12 cellular contexts compared by ENCODE assay signal in genomic region chr4:99655315-99656081, GRCh38. TPM values are rescaled to one million over a fixed set of nuclear protein-coding genes. Genes with fewer than 3 reads are reported as not detected.
DNase-seq lines count a peak whose midpoint lies in the region; ATAC-seq and TF ChIP-seq lines count a peak whose summit lies in the region.
"Had no signal": no experiment of that assay in that cellular context is flagged by ENCODE, and none has a peak within 500 bp of the region (broad histone marks: within the 10 kb centered on the region; RNA-seq: fewer than 3 reads in every experiment).

No MANE protein-coding gene starts in this region.

- H3F3A ChIP-seq in PC-9 (ENCODE audit: insufficient read depth, low read depth) = peaks cover 16% of the 10 kb centered on the region

- H3K9me3 ChIP-seq in PC-9 (ENCODE audit: insufficient read depth, low read depth) = peaks cover 4% of the 10 kb centered on the region; the same call in 1 of the 2 replicates
- no peaks in the 10 kb centered on the region for H3K9me3 ChIP-seq in skeletal muscle satellite cell (replicated peaks; ENCODE audit: low read length)

- DNase-seq in HFF-Myc (ENCODE audit: extremely low read depth, low read depth) (peak; percentile 3), PC-9 (peak; percentile 64 to 77), fibroblast of pulmonary artery (ENCODE audit: low read depth) (peak; percentile 18), T-helper 1 cell (no peak), activated T-cell treated with anti-CD3 and anti-CD28 coated beads for 4 hours (no peak)
- no peak for DNase-seq in stimulated activated CD4-positive, alpha-beta T cell treated with anti-CD3 and anti-CD28 coated beads, Interleukin-4, amount 100 ng/mL, for 24 hours
- DNase-seq: activated gamma-delta T cell treated with Interleukin-2 at 50 U/mL for 16 hours, GF-D8, glutamatergic neuron, NCI-H187 had no signal

- no peak for TF ChIP-seq CTCF in HFF-Myc (IDR thresholded peaks at IDR 0.05; ENCODE audit: low read depth, low read length, missing control alignments)
- TF ChIP-seq CTCF in PC-9 (conservative IDR thresholded peaks at IDR 0.05) = no peak
- no peak for TF ChIP-seq CTCF in fibroblast of pulmonary artery (IDR thresholded peaks at IDR 0.05; ENCODE audit: low read length, missing control alignments)

- H3K4me3 ChIP-seq in HFF-Myc (replicated peaks; ENCODE audit: low read depth, low read length) (no peak overlapping the region), PC-9 (no peak overlapping the region), fibroblast of pulmonary artery (replicated peaks; ENCODE audit: low read depth, low read length) (no peak overlapping the region), skeletal muscle satellite cell (ENCODE audit: low read length) (no peak overlapping the region)

- POLR2A ChIA-PET in PC-9 (lab: Charles Lee; ENCODE audit: unreplicated experiment) = interaction anchor here (0.7 kb wide), 1 partner anchor 11 kb away, joined by 4 read pairs; no protein-coding TSS in a partner anchor

- CTCF ChIA-PET in PC-9 (lab: Charles Lee) = no interaction called here

- H3K27me3 ChIP-seq in PC-9 (ENCODE audit: insufficient read depth, low read depth) = no peaks in the 10 kb centered on the region
- peaks cover 29% of the 10 kb centered on the region for H3K27me3 ChIP-seq in skeletal muscle satellite cell (ENCODE audit: control insufficient read depth, insufficient read depth, low read length)

- H3K27ac ChIP-seq in PC-9 = peak overlapping the region; percentile 38

- intact Hi-C loops in PC-9 (cut with micrococcal nuclease; ENCODE audit: unreplicated experiment) = loop anchor here (2.0 to 5.0 kb wide), 3 partner anchors 67 to 162 kb away; partner anchors contain the start of gene DAPP1

- H3K4me2 ChIP-seq in PC-9 = peak overlapping the region; percentile 37
- H3K4me2 ChIP-seq in skeletal muscle satellite cell (ENCODE audit: low read length) = peak overlapping the region; percentile 91

- H2AFZ ChIP-seq in PC-9 = 0 out of 2 replicates have a peak overlapping the region, but pooled peaks have one; percentile 30

- peaks cover 42% of the 10 kb centered on the region for H3K4me1 ChIP-seq in PC-9 (replicated peaks; ENCODE audit: insufficient read depth)
- peaks cover 36% of the 10 kb centered on the region for H3K4me1 ChIP-seq in skeletal muscle satellite cell (ENCODE audit: control insufficient read depth, insufficient read depth, low read length)

- H4K20me1 ChIP-seq in PC-9 (ENCODE audit: insufficient read depth) = no peaks in the 10 kb centered on the region

- ATAC-seq in HG02759 (IDR thresholded peaks at IDR 0.05; ENCODE audit: unreplicated experiment) = no peak

- no peaks in the 10 kb centered on the region for H3K36me3 ChIP-seq in PC-9 (ENCODE audit: low read depth)
- no peaks in the 10 kb centered on the region for H3K36me3 ChIP-seq in skeletal muscle satellite cell (ENCODE audit: insufficient read depth, low read length)

- BruUV-seq in PC-9 (replicated peaks; lab: Mats Ljungman, UMichigan) = no TSS peak

- no peaks in the 10 kb centered on the region for H3K79me2 ChIP-seq in PC-9 (ENCODE audit: low read depth)

- H3K9me2 ChIP-seq in PC-9 (ENCODE audit: insufficient read depth) = no peaks in the 10 kb centered on the region

- no peak overlapping the region for H3K9ac ChIP-seq in skeletal muscle satellite cell (ENCODE audit: low read depth, low read length)

RNA-seq across cellular contexts. Expression of gene C4orf54, which starts 2.1 kb away (rescaled TPM):
- 0.22 and 0.23 TPM in 2 replicates for total RNA-seq in PC-9 (2021)
- 0.44 TPM in 1 of 2 replicates, not detected in the other for total RNA-seq in skeletal muscle satellite cell (2012; rRNA removed)

Comparison
In these comparisons a context has a peak if more than half of its experiments do, and no peak if none do; other contexts are left out.
1. DNase-seq: peak in HFF-Myc (single experiment), PC-9 (2 of 2) and fibroblast of pulmonary artery (single experiment); none in T-helper 1 cell (0 of 5), stimulated activated CD4-positive, alpha-beta T cell treated with anti-CD3 and anti-CD28 coated beads, Interleukin-4, amount 100 ng/mL, for 24 hours (single experiment) and activated T-cell treated with anti-CD3 and anti-CD28 coated beads for 4 hours (single experiment).